In genomic region chr2:128303911-128304310, GRCh38 we compare ENCODE assay signal across 28 cellular contexts. TPM values are rescaled to one million over a fixed set of nuclear protein-coding genes. Genes with fewer than 3 reads are reported as not detected.
A peak's percentile ranks its signal among the peaks of the same experiment; 100 is the strongest.
DNase-seq lines count a peak whose midpoint lies in the region; ATAC-seq, FAIRE-seq and TF ChIP-seq lines count a peak whose summit lies in the region.
"Had no signal": no experiment of that assay in that cellular context is flagged by ENCODE, and none has a peak within 500 bp of the region (broad histone marks: within the 10 kb centered on the region; RNA-seq: fewer than 3 reads in every experiment).

No MANE protein-coding gene starts in this region.

- H3K4me2 ChIP-seq in HepG2 (ENCODE audit: low read depth, low read length) = no peak overlapping the region
- no peak overlapping the region for H3K4me2 ChIP-seq in SK-N-SH

- TF ChIP-seq CTCF in HFFc6 (IDR thresholded peaks at IDR 0.05) = no peak
- TF ChIP-seq CTCF in RWPE1 (conservative IDR thresholded peaks at IDR 0.05; ENCODE audit: low read depth) = no peak
- no peak for TF ChIP-seq CTCF in HepG2 (CRISPR knock-in tag; IDR thresholded peaks at IDR 0.05)
- no peak for TF ChIP-seq CTCF in SK-N-SH (IDR thresholded peaks at IDR 0.05)

- in situ Hi-C loops in HepG2 (cut with HindIII; ENCODE audit: extremely low pct_ligation_motif_present, low pct_unique_long_range_greater_than_20kb) = no loop called here

- peaks cover 54 to 86% of the 10 kb centered on the region in 2 experiments for H3K36me3 ChIP-seq in HepG2 (replicated peaks in 1 of 2; ENCODE audit: control insufficient read depth in 1 of 2, insufficient read depth in 2 of 2, low read length in 2 of 2)
- no peaks in the 10 kb centered on the region for H3K36me3 ChIP-seq in SK-N-SH (replicated peaks in 1 of 2; ENCODE audit: control insufficient read depth in 1 of 2, insufficient read depth in 2 of 2, low read length in 1 of 2)
- H3K36me3 ChIP-seq: cardiac muscle cell, prostate gland, upper lobe of right lung had no signal

- CTCF ChIA-PET in RWPE1 (lab: Yijun Ruan, JAX) = interaction anchor here (1.0 kb wide), 1 partner anchor 119 kb away, joined by 4 read pairs; no protein-coding TSS in a partner anchor
- CTCF ChIA-PET in HepG2 (lab: Yijun Ruan, JAX; ENCODE audit: low intra/inter-chr PET ratio, low total read pairs) = no interaction called here
- CTCF ChIA-PET in SK-N-SH (lab: Yijun Ruan, JAX) = interaction anchor here (0.9 to 6.1 kb wide), 5 partner anchors 10 to 240 kb away, joined by 3 to 27 read pairs (median 6); no protein-coding TSS in a partner anchor

- ATAC-seq in HepG2 (no peak), GM21825 (IDR thresholded peaks at IDR 0.05; ENCODE audit: unreplicated experiment) (no peak)
- no peak for ATAC-seq in stimulated activated effector memory CD8-positive, alpha-beta T cell treated with anti-CD3 and anti-CD28 coated beads, Interleukin-12 subunit alpha, Interleukin-12 subunit beta, amount 100 ng/mL, for 72 hours
- ATAC-seq: left lobe of liver had no signal

- BruUV-seq in HepG2 (replicated peaks; lab: Mats Ljungman, UMichigan) = no TSS peak

- H2AFZ ChIP-seq in HepG2 (ENCODE audit: low read length) (no peak overlapping the region), SK-N-SH (ENCODE audit: low read depth) (no peak overlapping the region)

- H3K27me3 Mint-ChIP-seq in HFFc6 (ENCODE audit: insufficient read depth) = peaks cover 1% of the 10 kb centered on the region; the same call in 1 of the 2 replicates
- H3K27me3 Mint-ChIP-seq: activated naive CD8-positive, alpha-beta T cell; naive B cell had no signal

- no peak for TF ChIP-seq POLR2A in HepG2 (IDR thresholded peaks at IDR 0.05; ENCODE audit: insufficient read depth in 1 of 2, low read depth in 2 of 2, low read length in 2 of 2)

- POLR2A ChIA-PET in RWPE1 (lab: Yijun Ruan, JAX; ENCODE audit: low non-redundant PET) = no interaction called here
- POLR2A ChIA-PET in HepG2 (lab: Yijun Ruan, JAX) = no interaction called here
- POLR2A ChIA-PET in SK-N-SH (lab: Yijun Ruan, JAX) = no interaction called here

- H3K9me3 Mint-ChIP-seq in HFFc6 = no peaks in the 10 kb centered on the region
- no peaks in the 10 kb centered on the region for H3K9me3 Mint-ChIP-seq in stimulated activated effector memory CD8-positive, alpha-beta T cell treated with anti-CD3 and anti-CD28 coated beads, Interleukin-12 subunit alpha, Interleukin-12 subunit beta, amount 100 ng/mL, for 72 hours
- H3K9me3 Mint-ChIP-seq: T-helper 2 cell treated with Interferon-gamma antibody and Interleukin-4, amounts not matched to agents 5 μg/mL and 100 μg/mL, for 36 hours had no signal

- H3F3A ChIP-seq in SK-N-SH (replicated peaks; ENCODE audit: insufficient read depth) = no peaks in the 10 kb centered on the region

- no peak overlapping the region for H3K4me3 Mint-ChIP-seq in HFFc6
- H3K4me3 Mint-ChIP-seq in stimulated activated effector memory CD8-positive, alpha-beta T cell treated with anti-CD3 and anti-CD28 coated beads, Interleukin-12 subunit alpha, Interleukin-12 subunit beta, amount 100 ng/mL, for 72 hours = no peak overlapping the region
- H3K4me3 Mint-ChIP-seq: activated naive CD8-positive, alpha-beta T cell; naive B cell; T-helper 2 cell treated with Interferon-gamma antibody and Interleukin-4, amounts not matched to agents 5 μg/mL and 100 μg/mL, for 36 hours had no signal

- H3K27me3 ChIP-seq in HepG2 (ENCODE audit: control insufficient read depth in 1 of 2, insufficient read depth in 2 of 2, low read length in 2 of 2) = no peaks in the 10 kb centered on the region
- no peaks in the 10 kb centered on the region for H3K27me3 ChIP-seq in SK-N-SH (ENCODE audit: insufficient read depth)
- H3K27me3 ChIP-seq: cardiac muscle cell, upper lobe of right lung had no signal

- H3K27ac ChIP-seq in RWPE1 (peak overlapping the region; percentile 98), HepG2 (ENCODE audit: extremely low read length, insufficient read depth, low read length) (no peak overlapping the region), SK-N-SH (ENCODE audit: low read depth in 2 of 2, low read length in 1 of 2) (peak overlapping the region in 1 of 2 experiments; percentile 86; a peak in 1 of 4 replicates)
- H3K27ac ChIP-seq: cardiac muscle cell, upper lobe of right lung had no signal

- no peak for DNase-seq in HFFc6
- DNase-seq in RWPE1 (ENCODE audit: low spot score) = no peak
- DNase-seq in HepG2 (ENCODE audit: low spot score) = no peak
- no peak for DNase-seq in stimulated activated effector memory CD8-positive, alpha-beta T cell treated with anti-CD3 and anti-CD28 coated beads, Interleukin-12 subunit alpha, Interleukin-12 subunit beta, amount 100 ng/mL, for 72 hours (ENCODE audit: low spot score in 2 of 2)
- no peak for DNase-seq in SK-N-SH
- no peak for DNase-seq in SW 1271 (lab: John Stamatoyannopoulos, UW)
- DNase-seq: activated CD4-positive, alpha-beta T cell treated with anti-CD3 and anti-CD28 coated beads for 4 hours; DMS79; effector CD8-positive, alpha-beta T cell; GOT3; naive B cell; NCI-H1092 treated with DMSO at 0.1 percent for 48 hours; NCI-H1694 treated with DMSO at 0.1 percent for 48 hours; NCI-H524 treated with DMSO at 0.1 percent for 48 hours; NK-92 treated with Interleukin-12 subunit alpha and Interleukin-12 subunit beta, amount 100 ng/mL, for 24 hours; PC-3; SHP77; stimulated activated CD4-positive, alpha-beta T cell treated with anti-CD3 and anti-CD28 coated beads, Interleukin-4, amount 100 ng/mL, for 24 hours; upper lobe of right lung had no signal

- peaks cover 100% of the 10 kb centered on the region for H3K79me2 ChIP-seq in HepG2 (ENCODE audit: insufficient read depth, low read length)
- H3K79me2 ChIP-seq in SK-N-SH (ENCODE audit: insufficient read depth) = no peaks in the 10 kb centered on the region

- FAIRE-seq in HepG2 (lab: Jason Lieb, UNC) = no peak
- FAIRE-seq: G401.6, K562 had no signal

- H3K9me3 ChIP-seq in HepG2 (ENCODE audit: low read length) = no peaks in the 10 kb centered on the region
- H3K9me3 ChIP-seq in SK-N-SH = no peaks in the 10 kb centered on the region
- H3K9me3 ChIP-seq: prostate gland, upper lobe of right lung had no signal

- WGBS in HepG2 (ENCODE audit: low lambda C conversion rate) = 95% methylated on average over 8 of the region's 8 CpGs
- WGBS in SK-N-SH (ENCODE audit: low lambda C conversion rate) = 96% methylated on average over 8 of the region's 8 CpGs

- peaks cover 69% of the 10 kb centered on the region for H3K4me1 Mint-ChIP-seq in HFFc6 (ENCODE audit: low read depth)
- peaks cover 27% of the 10 kb centered on the region for H3K4me1 Mint-ChIP-seq in stimulated activated effector memory CD8-positive, alpha-beta T cell treated with anti-CD3 and anti-CD28 coated beads, Interleukin-12 subunit alpha, Interleukin-12 subunit beta, amount 100 ng/mL, for 72 hours

- H3K36me3 Mint-ChIP-seq in HFFc6 (ENCODE audit: low read depth) = peaks cover 4% of the 10 kb centered on the region; the same call in 1 of the 2 replicates
- no peaks in the 10 kb centered on the region for H3K36me3 Mint-ChIP-seq in stimulated activated effector memory CD8-positive, alpha-beta T cell treated with anti-CD3 and anti-CD28 coated beads, Interleukin-12 subunit alpha, Interleukin-12 subunit beta, amount 100 ng/mL, for 72 hours
- H3K36me3 Mint-ChIP-seq: activated naive CD8-positive, alpha-beta T cell had no signal

- H3K9ac ChIP-seq in HepG2 (ENCODE audit: insufficient read depth, low read depth, low read length) = no peak overlapping the region
- no peak overlapping the region for H3K9ac ChIP-seq in SK-N-SH

- H3K4me3 ChIP-seq in HepG2 (replicated peaks in 1 of 3; ENCODE audit: insufficient read depth in 1 of 3, low read depth in 2 of 3, low read length in 3 of 3) = no peak overlapping the region
- H3K4me3 ChIP-seq in SK-N-SH (ENCODE audit: low read depth in 2 of 2, low read length in 1 of 2) = no peak overlapping the region
- H3K4me3 ChIP-seq: cardiac muscle cell, coronary artery, K562, prostate gland, upper lobe of right lung had no signal

- H4K20me1 ChIP-seq in HepG2 (ENCODE audit: insufficient read depth, low read length) = peaks cover 96% of the 10 kb centered on the region
- H4K20me1 ChIP-seq in SK-N-SH (ENCODE audit: insufficient read depth) = no peaks in the 10 kb centered on the region

- no peak for TF ChIP-seq EP300 in HepG2 (IDR thresholded peaks at IDR 0.05; ENCODE audit: low read depth in 2 of 2, low read length in 2 of 2)
- no peak for TF ChIP-seq EP300 in HepG2 (CRISPR knock-in tag; IDR thresholded peaks at IDR 0.05; ENCODE audit: borderline replicate concordance)
- no peak for TF ChIP-seq EP300 in SK-N-SH (IDR thresholded peaks at IDR 0.05; ENCODE audit: borderline replicate concordance in 1 of 2, low read depth in 1 of 2, low read length in 1 of 2)

- peak overlapping the region; percentile 26; the same call in 1 of the 2 replicates for H3K27ac Mint-ChIP-seq in HFFc6
- peak overlapping the region; percentile 48 for H3K27ac Mint-ChIP-seq in stimulated activated effector memory CD8-positive, alpha-beta T cell treated with anti-CD3 and anti-CD28 coated beads, Interleukin-12 subunit alpha, Interleukin-12 subunit beta, amount 100 ng/mL, for 72 hours
- H3K27ac Mint-ChIP-seq: activated naive CD8-positive, alpha-beta T cell; T-helper 2 cell treated with Interferon-gamma antibody and Interleukin-4, amounts not matched to agents 5 μg/mL and 100 μg/mL, for 36 hours had no signal

- intact Hi-C loops in HepG2 (cut with micrococcal nuclease; ENCODE audit: unreplicated experiment) = no loop called here

- TF ChIP-seq RAD21 in HepG2 (CRISPR knock-in tag; IDR thresholded peaks at IDR 0.05) (no peak), SK-N-SH (IDR thresholded peaks at IDR 0.05; ENCODE audit: low read length) (no peak)

- H3K4me1 ChIP-seq in HepG2 (ENCODE audit: insufficient read depth, low read length) (peaks cover 60% of the 10 kb centered on the region), SK-N-SH (ENCODE audit: control insufficient read depth in 1 of 2, insufficient read depth in 2 of 2, low read depth in 1 of 2, low read length in 1 of 2) (peaks cover 22 to 100% of the 10 kb centered on the region in 2 experiments)

- no peaks in the 10 kb centered on the region for H3K9me2 ChIP-seq in SK-N-SH

RNA-seq across cellular contexts. Expression of gene HS6ST1, which starts 14.8 kb away (rescaled TPM):
- 10 to 100 TPM; 18.5 to 27.2 (median 24.3) TPM for total RNA-seq in HFFc6 (2021; fragmentation: NEBNext Ultra II Directional; extraction: Animal tissue kit (Norgen Biotek cat#: 25700))
- total RNA-seq in HepG2 (2016; rRNA removed; fragmentation: Illumina TruSeq; extraction: Trizol) = 68.4 and 84.6 TPM in 2 replicates
- total RNA-seq in HepG2 (2016; cell fraction: cytosol; rRNA removed; fragmentation: Illumina TruSeq; extraction: Trizol; ENCODE audit: low read depth) = 8.0 TPM in 2 replicates
- total RNA-seq in HepG2 (2016; cell fraction: insoluble cytoplasmic fraction; rRNA removed; fragmentation: Illumina TruSeq; extraction: Trizol) = 60.2 and 86.4 TPM in 2 replicates
- total RNA-seq in HepG2 (2016; cell fraction: membrane; rRNA removed; fragmentation: Illumina TruSeq; extraction: Trizol) = 38.4 and 40.3 TPM in 2 replicates
- total RNA-seq in HepG2 (2016; cell fraction: nucleus; rRNA removed; fragmentation: Illumina TruSeq; extraction: Trizol) = 59.1 and 66.3 TPM in 2 replicates
- 34.5 and 42.2 TPM in 2 replicates for polyA plus RNA-seq in HepG2 (2011; rRNA removed)
- polyA plus RNA-seq in HepG2 (2011; cell fraction: cytosol; rRNA removed) = 35.2 and 53.7 TPM in 2 replicates
- 38.8 and 44.3 TPM in 2 replicates for polyA plus RNA-seq in HepG2 (2011; cell fraction: nucleus; rRNA removed)
- 50.2 and 79.5 TPM in 2 replicates for polyA plus RNA-seq in HepG2 (2012)
- polyA plus RNA-seq in HepG2 (2016; cell fraction: cytosol; fragmentation: Illumina TruSeq; extraction: Trizol; ENCODE audit: low read depth) = 5.2 and 5.6 TPM in 2 replicates
- polyA plus RNA-seq in HepG2 (2016; cell fraction: insoluble cytoplasmic fraction; fragmentation: Illumina TruSeq; extraction: Trizol; ENCODE audit: low read depth) = 70.3 and 83.1 TPM in 2 replicates
- polyA plus RNA-seq in HepG2 (2016; cell fraction: membrane; fragmentation: Illumina TruSeq; extraction: Trizol; ENCODE audit: low read depth) = 24.6 and 27.0 TPM in 2 replicates
- 106 and 113 TPM in 2 replicates for polyA plus RNA-seq in HepG2 (2016; cell fraction: nucleus; fragmentation: Illumina TruSeq; extraction: Trizol; ENCODE audit: insufficient read depth, low read depth)
- polyA minus RNA-seq in HepG2 (2011; rRNA and poly(A)+ RNA removed; ENCODE audit: low replicate concordance) = 7.6 and 148 TPM in 2 replicates
- 47.4 and 52.3 TPM in 2 replicates for polyA minus RNA-seq in HepG2 (2011; cell fraction: cytosol; rRNA and poly(A)+ RNA removed)
- 39.0 and 60.8 TPM in 2 replicates for polyA minus RNA-seq in HepG2 (2011; cell fraction: nucleus; rRNA and poly(A)+ RNA removed)
- 5.2 and 5.9 TPM in 2 replicates for polyA plus RNA-seq in SK-N-SH (2012; rRNA removed)
- 2.9 and 4.9 TPM in 2 replicates for polyA plus RNA-seq in SK-N-SH (2012; cell fraction: cytosol; rRNA removed)
- polyA plus RNA-seq in SK-N-SH (2012; cell fraction: nucleus; rRNA removed) = 3.4 and 3.8 TPM in 2 replicates
